ENCODE assay signal across 10 cellular contexts in genomic region chr7:7948233-7948632, GRCh38.
"Had no signal": no experiment of that assay in that cellular context is flagged by ENCODE, and none has a peak within 500 bp of the region (broad histone marks: within the 10 kb centered on the region; RNA-seq: fewer than 3 reads in every experiment).

No MANE protein-coding gene starts in this region.

- H3K9me3 ChIP-seq: HAP-1 had no signal

- H3K27ac ChIP-seq: GM23248 had no signal

- ATAC-seq: HCT116 had no signal

- FAIRE-seq: HTR-8/SVneo had no signal

- H3K4me1 ChIP-seq: HAP-1 had no signal

- H3K4me3 ChIP-seq: GM23248, HAP-1 had no signal

- H3K9ac ChIP-seq: GM23248, KMS-11 had no signal

- H2AFZ ChIP-seq: GM23248 had no signal

- DNase-seq: GM23248, GOT3, H7, HFFc6, Karpas-422, KBM-7 had no signal

- H3K36me3 ChIP-seq: HAP-1 had no signal
